In the genomic region with DNA sequence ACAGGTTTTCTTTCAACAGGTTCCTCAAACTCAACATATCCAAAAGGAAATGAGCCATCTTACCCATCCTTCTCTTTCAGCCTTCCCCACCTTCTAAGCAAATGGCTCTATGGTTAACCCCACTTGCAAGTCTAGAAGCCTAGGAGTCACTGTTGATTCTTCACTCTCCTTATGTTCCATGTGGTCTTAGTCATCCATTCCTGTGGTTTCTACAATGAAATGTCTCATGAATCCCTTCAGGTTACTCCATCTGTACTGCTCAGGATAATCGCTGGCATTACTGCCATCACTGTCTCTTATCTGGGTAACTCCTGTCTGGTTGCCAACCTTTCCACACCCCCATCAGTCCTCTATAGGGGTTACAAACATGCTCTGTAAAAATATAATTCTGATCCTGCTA, we compare ENCODE assay signal across 18 cellular contexts.
A peak's percentile ranks its signal among the peaks of the same experiment; 100 is the strongest.
DNase-seq lines count a peak whose midpoint lies in the region; TF ChIP-seq lines count a peak whose summit lies in the region.
"Had no signal": no experiment of that assay in that cellular context is flagged by ENCODE, and none has a peak within 500 bp of the region (broad histone marks: within the 10 kb centered on the region; RNA-seq: fewer than 3 reads in every experiment).

No MANE protein-coding gene starts in this region.

- H3K4me3 ChIP-seq in choroid plexus epithelial cell (ENCODE audit: low read depth, low read length): no peak overlapping the region
- H3K4me3 ChIP-seq: BLaER1 treated with 17β-estradiol and CSF1 and Interleukin-3, amounts not matched to agents 10 nM and 100 nM; tibial artery had no signal

- DNase-seq in EL (peak; percentile 75), NCI-H82 treated with DMSO at 0.1 percent for 48 hours (lab: John Stamatoyannopoulos, UW; ENCODE audit: unreplicated experiment) (peak; percentile 62), choroid plexus epithelial cell (ENCODE audit: low read depth) (peak; percentile 82), non-pigmented ciliary epithelial cell (ENCODE audit: low read depth) (peak; percentile 51), GM10266 (ENCODE audit: extremely low spot score) (no peak), amygdala (lab: John Stamatoyannopoulos, UW) (no peak), mesenteric fat pad (ENCODE audit: low spot score) (no peak), ecto neural progenitor cell (ENCODE audit: low spot score) (no peak)
- DNase-seq: activated CD4-positive, alpha-beta T cell treated with anti-CD3 and anti-CD28 coated beads, Interleukin-2, amount 50 U/mL, for 1 hour; aorta; glutamatergic neuron; islet precursor cell; NCI-H1436 treated with DMSO at 0.1 percent for 48 hours; NCI-H510A treated with DMSO at 0.1 percent for 48 hours; RPMI8226; T-helper 9 cell; tibial artery had no signal

- TF ChIP-seq CTCF in choroid plexus epithelial cell (conservative IDR thresholded peaks at IDR 0.05; ENCODE audit: low read depth, low read length): peak; percentile 22
- no peak for TF ChIP-seq CTCF in GM10266 (IDR thresholded peaks at IDR 0.05; ENCODE audit: control insufficient read depth, insufficient read depth, low read depth, missing control alignments)

Comparison
In these comparisons a context has a peak if more than half of its experiments do, and no peak if none do; other contexts are left out.
1. DNase-seq: peak in EL (single experiment), NCI-H82 treated with DMSO at 0.1 percent for 48 hours (single experiment), choroid plexus epithelial cell (single experiment) and non-pigmented ciliary epithelial cell (single experiment); none in GM10266 (single experiment), amygdala (0 of 56), mesenteric fat pad (single experiment) and ecto neural progenitor cell (single experiment).